Comparison of ENCODE assay signal across 16 cellular contexts in genomic region chr2:11833601-11834000, GRCh38.
A peak's percentile ranks its signal among the peaks of the same experiment; 100 is the strongest.
DNase-seq lines count a peak whose midpoint lies in the region; ATAC-seq and TF ChIP-seq lines count a peak whose summit lies in the region.
"Had no signal": no experiment of that assay in that cellular context is flagged by ENCODE, and none has a peak within 500 bp of the region (broad histone marks: within the 10 kb centered on the region; RNA-seq: fewer than 3 reads in every experiment).

No MANE protein-coding gene starts in this region.

- H3K27ac Mint-ChIP-seq in glutamatergic neuron (ENCODE audit: unreplicated experiment), result no peak overlapping the region
- H3K27ac Mint-ChIP-seq: activated CD4-positive, alpha-beta memory T cell treated with anti-CD3 and anti-CD28 coated beads, Interleukin-2, amount 10 ng/mL, durations not matched to agents 7 days and 5 days; T-helper 17 cell had no signal

- POLR2A ChIA-PET in PC-3 (lab: Charles Lee; ENCODE audit: unreplicated experiment), result no interaction called here

- H3K36me3 Mint-ChIP-seq in glutamatergic neuron (ENCODE audit: unreplicated experiment), result peaks cover 5% of the 10 kb centered on the region

- H4K8ac ChIP-seq in neuronal stem cell (ENCODE audit: low read depth, low read length), result no peak overlapping the region

- H3K27me3 ChIP-seq in neuronal stem cell (ENCODE audit: control insufficient read depth in 3 of 3, insufficient read depth in 3 of 3, low read depth in 1 of 3, low read length in 3 of 3), result no peaks in the 10 kb centered on the region
- no peaks in the 10 kb centered on the region for H3K27me3 ChIP-seq in PC-3 (ENCODE audit: low read length)
- H3K27me3 ChIP-seq: esophagus squamous epithelium had no signal

- H2BK5ac ChIP-seq in neuronal stem cell (ENCODE audit: low read length), result no peak overlapping the region

- H3K4me3 Mint-ChIP-seq in glutamatergic neuron (ENCODE audit: unreplicated experiment), result no peak overlapping the region
- H3K4me3 Mint-ChIP-seq: activated CD4-positive, alpha-beta memory T cell treated with anti-CD3 and anti-CD28 coated beads, Interleukin-2, amount 10 ng/mL, durations not matched to agents 7 days and 5 days; nephron; T-helper 17 cell had no signal

- H2AK5ac ChIP-seq in neuronal stem cell (ENCODE audit: low read depth, low read length), result no peak overlapping the region

- H3K4me1 ChIP-seq in neuronal stem cell (ENCODE audit: control insufficient read depth in 2 of 2, insufficient read depth in 1 of 2, low read depth in 1 of 2, low read length in 2 of 2), result peaks cover 4 to 28% of the 10 kb centered on the region in 2 donors
- H3K4me1 ChIP-seq in PC-3 (ENCODE audit: insufficient read depth, low read length), result peaks cover 23% of the 10 kb centered on the region

- H2BK120ac ChIP-seq in neuronal stem cell (ENCODE audit: low read depth, low read length), result no peak overlapping the region

- H3K36me3 ChIP-seq in neuronal stem cell (replicated peaks in 1 of 2; ENCODE audit: control insufficient read depth in 2 of 2, insufficient read depth in 2 of 2, low read length in 2 of 2) (no peaks in the 10 kb centered on the region), PC-3 (ENCODE audit: low read depth, low read length) (no peaks in the 10 kb centered on the region)
- H3K36me3 ChIP-seq: esophagus squamous epithelium had no signal

- no peak for TF ChIP-seq CTCF in NB4 (IDR thresholded peaks at IDR 0.05; ENCODE audit: low read depth, low read length)
- TF ChIP-seq CTCF in choroid plexus epithelial cell (conservative IDR thresholded peaks at IDR 0.05; ENCODE audit: low read depth, low read length), result no peak
- no peak for TF ChIP-seq CTCF in PC-3 (conservative IDR thresholded peaks at IDR 0.05; ENCODE audit: low read depth, low read length)
- no peak for TF ChIP-seq CTCF in glutamatergic neuron (IDR thresholded peaks at IDR 0.05; ENCODE audit: partially characterized antibody, unreplicated experiment)

- H2BK12ac ChIP-seq in neuronal stem cell (ENCODE audit: low read length), result no peak overlapping the region

- H4K91ac ChIP-seq in neuronal stem cell (ENCODE audit: low read depth, low read length, poor library complexity), result no peak overlapping the region

- no peaks in the 10 kb centered on the region for H3K79me2 ChIP-seq in PC-3 (ENCODE audit: low read length)

- no peak for TF ChIP-seq POLR2A in NB4 (IDR thresholded peaks at IDR 0.05; ENCODE audit: extremely low read depth, insufficient read length)

- peak overlapping the region; percentile 61 for H2AFZ ChIP-seq in neuronal stem cell (ENCODE audit: low read length)
- H2AFZ ChIP-seq in PC-3 (ENCODE audit: low read length), result no peak overlapping the region

- H2BK15ac ChIP-seq in neuronal stem cell (ENCODE audit: low read length), result no peak overlapping the region

- no peaks in the 10 kb centered on the region for H3K79me1 ChIP-seq in neuronal stem cell (ENCODE audit: low read depth, low read length)

- H3K18ac ChIP-seq in neuronal stem cell (ENCODE audit: low read length), result no peak overlapping the region

- intact Hi-C loops in PC-3 (cut with micrococcal nuclease), result loop anchor here (5.0 to 10.0 kb wide), 3 partner anchors 469 to 704 kb away; no protein-coding TSS in a partner anchor

- H3K9ac ChIP-seq in neuronal stem cell (ENCODE audit: low read depth, low read length, poor library complexity), result no peak overlapping the region
- no peak overlapping the region for H3K9ac ChIP-seq in PC-3 (ENCODE audit: low read length)

- H3K4ac ChIP-seq in neuronal stem cell (ENCODE audit: low read length), result no peak overlapping the region

- H3K9me3 ChIP-seq in neuronal stem cell (replicated peaks in 1 of 2; ENCODE audit: control insufficient read depth in 2 of 2, insufficient read depth in 1 of 2, low read depth in 1 of 2, low read length in 2 of 2) (peaks cover 0 to 23% of the 10 kb centered on the region in 2 donors), PC-3 (ENCODE audit: low read length) (no peaks in the 10 kb centered on the region)
- H3K9me3 ChIP-seq: esophagus squamous epithelium had no signal

- no peak overlapping the region for H3K14ac ChIP-seq in neuronal stem cell (ENCODE audit: low read length)

- CTCF ChIA-PET in PC-3 (lab: Charles Lee), result no interaction called here

- H3K4me2 ChIP-seq in neuronal stem cell (ENCODE audit: insufficient read depth, low read length, poor library complexity, severe bottlenecking), result no peak overlapping the region
- no peak overlapping the region for H3K4me2 ChIP-seq in PC-3 (ENCODE audit: low read length)

- no peaks in the 10 kb centered on the region for H3K9me2 ChIP-seq in PC-3 (replicated peaks; ENCODE audit: low read length)

- peaks cover 5% of the 10 kb centered on the region for H3F3A ChIP-seq in PC-3 (ENCODE audit: low read length, unreplicated experiment)

- no peak for ATAC-seq in PC-3
- ATAC-seq in HG03097 (IDR thresholded peaks at IDR 0.05; ENCODE audit: low FRiP score, unreplicated experiment), result no peak
- ATAC-seq: T-helper 17 cell had no signal

- peaks cover 9% of the 10 kb centered on the region for H3K4me1 Mint-ChIP-seq in glutamatergic neuron (ENCODE audit: low read depth, unreplicated experiment)

- BruUV-seq in PC-3 (replicated peaks; lab: Mats Ljungman, UMichigan), result no TSS peak

- DNase-seq in ELR (ENCODE audit: low read depth), result peak; percentile 69
- peak; percentile 66 for DNase-seq in NB4 (ENCODE audit: low read depth)
- peak; percentile 26 for DNase-seq in choroid plexus epithelial cell (ENCODE audit: low read depth)
- DNase-seq in neuronal stem cell (ENCODE audit: low spot score), result no peak
- no peak for DNase-seq in PC-3
- no peak for DNase-seq in glutamatergic neuron
- DNase-seq: activated CD4-positive, alpha-beta memory T cell treated with anti-CD3 and anti-CD28 coated beads, Interleukin-2, amount 10 ng/mL, durations not matched to agents 7 days and 5 days; activated gamma-delta T cell treated with Interleukin-2 at 50 U/mL for 16 hours; cerebellar nuclear complex; DMS79; esophagus squamous epithelium; NCI-H2107; small intestine; T-helper 17 cell had no signal

- no CpG with 5 or more reads among the region's 6 CpGs for WGBS in neuronal stem cell (ENCODE audit: extremely low coverage in 2 of 2, insufficient read length in 2 of 2, insufficient replicate concordance in 1 of 2), 2 donors

- no peak overlapping the region for H3K27ac ChIP-seq in neuronal stem cell (replicated peaks; ENCODE audit: low read length)
- H3K27ac ChIP-seq in PC-3 (ENCODE audit: low read length), result no peak overlapping the region
- H3K27ac ChIP-seq: esophagus squamous epithelium had no signal

- no peaks in the 10 kb centered on the region for H4K20me1 ChIP-seq in PC-3 (ENCODE audit: low read length)

- H3K27me3 Mint-ChIP-seq in glutamatergic neuron (ENCODE audit: unreplicated experiment), result no peaks in the 10 kb centered on the region

- H3K9me3 Mint-ChIP-seq in glutamatergic neuron (ENCODE audit: unreplicated experiment), result no peaks in the 10 kb centered on the region

- H3K23ac ChIP-seq in neuronal stem cell (ENCODE audit: low read depth, low read length, poor library complexity), result no peak overlapping the region

- H3K4me3 ChIP-seq in NB4 (ENCODE audit: low read depth, low read length) (no peak overlapping the region), choroid plexus epithelial cell (ENCODE audit: low read depth, low read length) (no peak overlapping the region), neuronal stem cell (ENCODE audit: low read length in 2 of 2) (no peak overlapping the region), PC-3 (ENCODE audit: low read length) (no peak overlapping the region)
- H3K4me3 ChIP-seq: esophagus squamous epithelium had no signal

Comparison
In these comparisons a context has a peak if more than half of its experiments do, and no peak if none do; other contexts are left out.
1. DNase-seq: peak in ELR (single experiment), NB4 (single experiment) and choroid plexus epithelial cell (single experiment); none in neuronal stem cell (single experiment), PC-3 (single experiment) and glutamatergic neuron (single experiment).